ENCODE assay signal across 1 cellular context in the genomic region with DNA sequence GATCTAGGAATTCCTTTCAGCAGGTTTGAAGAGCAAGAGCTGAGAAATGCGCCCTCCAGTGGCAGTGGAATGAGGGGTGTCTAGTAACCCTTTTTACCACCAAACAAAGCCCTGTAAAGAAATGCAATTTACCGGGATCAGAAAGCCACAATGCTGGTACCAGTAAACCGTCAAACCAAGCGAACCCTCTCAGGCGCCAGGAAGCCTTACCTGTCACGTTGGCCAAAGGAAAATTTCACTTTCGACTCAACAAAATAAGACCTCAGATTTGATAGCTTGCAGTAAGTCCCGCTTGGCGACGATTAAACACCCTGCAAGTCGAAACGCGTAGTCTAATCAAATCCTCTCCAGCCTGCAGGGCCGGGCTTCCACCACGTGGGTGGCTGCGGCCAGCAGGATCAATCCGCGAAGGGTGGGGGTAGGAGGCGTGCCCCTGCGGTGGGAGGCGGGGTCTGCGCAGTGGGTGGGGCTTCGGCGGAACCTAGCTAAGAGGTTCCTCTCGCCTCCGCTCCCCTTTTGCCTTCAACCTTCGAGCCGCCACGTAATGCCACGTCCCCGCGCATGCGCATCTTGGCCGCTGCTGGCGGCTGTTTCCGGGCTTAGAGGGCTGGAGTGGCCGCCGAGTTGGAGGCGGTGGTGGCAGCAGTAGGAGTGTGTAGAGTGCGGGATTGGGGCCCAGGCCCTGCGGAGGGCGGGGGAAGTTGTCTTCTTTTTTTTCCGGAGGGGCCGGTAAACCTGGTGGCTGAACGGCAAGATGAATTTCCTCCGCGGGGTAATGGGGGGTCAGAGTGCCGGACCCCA.
TF ChIP-seq lines count a peak whose summit lies in the region.

A gene with protein sequence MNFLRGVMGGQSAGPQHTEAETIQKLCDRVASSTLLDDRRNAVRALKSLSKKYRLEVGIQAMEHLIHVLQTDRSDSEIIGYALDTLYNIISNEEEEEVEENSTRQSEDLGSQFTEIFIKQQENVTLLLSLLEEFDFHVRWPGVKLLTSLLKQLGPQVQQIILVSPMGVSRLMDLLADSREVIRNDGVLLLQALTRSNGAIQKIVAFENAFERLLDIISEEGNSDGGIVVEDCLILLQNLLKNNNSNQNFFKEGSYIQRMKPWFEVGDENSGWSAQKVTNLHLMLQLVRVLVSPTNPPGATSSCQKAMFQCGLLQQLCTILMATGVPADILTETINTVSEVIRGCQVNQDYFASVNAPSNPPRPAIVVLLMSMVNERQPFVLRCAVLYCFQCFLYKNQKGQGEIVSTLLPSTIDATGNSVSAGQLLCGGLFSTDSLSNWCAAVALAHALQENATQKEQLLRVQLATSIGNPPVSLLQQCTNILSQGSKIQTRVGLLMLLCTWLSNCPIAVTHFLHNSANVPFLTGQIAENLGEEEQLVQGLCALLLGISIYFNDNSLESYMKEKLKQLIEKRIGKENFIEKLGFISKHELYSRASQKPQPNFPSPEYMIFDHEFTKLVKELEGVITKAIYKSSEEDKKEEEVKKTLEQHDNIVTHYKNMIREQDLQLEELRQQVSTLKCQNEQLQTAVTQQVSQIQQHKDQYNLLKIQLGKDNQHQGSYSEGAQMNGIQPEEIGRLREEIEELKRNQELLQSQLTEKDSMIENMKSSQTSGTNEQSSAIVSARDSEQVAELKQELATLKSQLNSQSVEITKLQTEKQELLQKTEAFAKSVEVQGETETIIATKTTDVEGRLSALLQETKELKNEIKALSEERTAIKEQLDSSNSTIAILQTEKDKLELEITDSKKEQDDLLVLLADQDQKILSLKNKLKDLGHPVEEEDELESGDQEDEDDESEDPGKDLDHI (plus strand): TSS at position 512 of the 801 bp plus-strand sequence. CDS start 243 bp downstream, at position 755.

TF ChIP-seq in HepG2, 621 proteins besides CTCF, POLR2A, EP300 and RAD21 (continued from another document and continues in another):
- TF ChIP-seq, protein P1, sequence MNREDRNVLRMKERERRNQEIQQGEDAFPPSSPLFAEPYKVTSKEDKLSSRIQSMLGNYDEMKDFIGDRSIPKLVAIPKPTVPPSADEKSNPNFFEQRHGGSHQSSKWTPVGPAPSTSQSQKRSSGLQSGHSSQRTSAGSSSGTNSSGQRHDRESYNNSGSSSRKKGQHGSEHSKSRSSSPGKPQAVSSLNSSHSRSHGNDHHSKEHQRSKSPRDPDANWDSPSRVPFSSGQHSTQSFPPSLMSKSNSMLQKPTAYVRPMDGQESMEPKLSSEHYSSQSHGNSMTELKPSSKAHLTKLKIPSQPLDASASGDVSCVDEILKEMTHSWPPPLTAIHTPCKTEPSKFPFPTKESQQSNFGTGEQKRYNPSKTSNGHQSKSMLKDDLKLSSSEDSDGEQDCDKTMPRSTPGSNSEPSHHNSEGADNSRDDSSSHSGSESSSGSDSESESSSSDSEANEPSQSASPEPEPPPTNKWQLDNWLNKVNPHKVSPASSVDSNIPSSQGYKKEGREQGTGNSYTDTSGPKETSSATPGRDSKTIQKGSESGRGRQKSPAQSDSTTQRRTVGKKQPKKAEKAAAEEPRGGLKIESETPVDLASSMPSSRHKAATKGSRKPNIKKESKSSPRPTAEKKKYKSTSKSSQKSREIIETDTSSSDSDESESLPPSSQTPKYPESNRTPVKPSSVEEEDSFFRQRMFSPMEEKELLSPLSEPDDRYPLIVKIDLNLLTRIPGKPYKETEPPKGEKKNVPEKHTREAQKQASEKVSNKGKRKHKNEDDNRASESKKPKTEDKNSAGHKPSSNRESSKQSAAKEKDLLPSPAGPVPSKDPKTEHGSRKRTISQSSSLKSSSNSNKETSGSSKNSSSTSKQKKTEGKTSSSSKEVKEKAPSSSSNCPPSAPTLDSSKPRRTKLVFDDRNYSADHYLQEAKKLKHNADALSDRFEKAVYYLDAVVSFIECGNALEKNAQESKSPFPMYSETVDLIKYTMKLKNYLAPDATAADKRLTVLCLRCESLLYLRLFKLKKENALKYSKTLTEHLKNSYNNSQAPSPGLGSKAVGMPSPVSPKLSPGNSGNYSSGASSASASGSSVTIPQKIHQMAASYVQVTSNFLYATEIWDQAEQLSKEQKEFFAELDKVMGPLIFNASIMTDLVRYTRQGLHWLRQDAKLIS (CRISPR knock-in tag; IDR thresholded peaks at IDR 0.05): 0 out of 2 replicates have a peak, but pooled peaks have one; percentile 8
- TF ChIP-seq, protein P2, sequence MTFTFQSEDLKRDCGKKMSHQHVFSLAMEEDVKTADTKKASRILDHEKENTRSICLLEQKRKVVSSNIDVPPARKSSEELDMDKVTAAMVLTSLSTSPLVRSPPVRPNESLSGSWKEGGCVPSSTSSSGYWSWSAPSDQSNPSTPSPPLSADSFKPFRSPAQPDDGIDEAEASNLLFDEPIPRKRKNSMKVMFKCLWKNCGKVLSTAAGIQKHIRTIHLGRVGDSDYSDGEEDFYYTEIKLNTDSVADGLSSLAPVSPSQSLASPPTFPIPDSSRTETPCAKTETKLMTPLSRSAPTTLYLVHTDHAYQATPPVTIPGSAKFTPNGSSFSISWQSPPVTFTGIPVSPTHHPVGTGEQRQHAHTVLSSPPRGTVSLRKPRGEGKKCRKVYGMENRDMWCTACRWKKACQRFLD (CRISPR knock-in tag; IDR thresholded peaks at IDR 0.05; ENCODE audit: borderline replicate concordance): peak; percentile 59; the same call in 1 of the 2 replicates
- TF ChIP-seq ZNF121 (CRISPR knock-in tag; IDR thresholded peaks at IDR 0.05) (no peak), TP53 (CRISPR knock-in tag; conservative IDR thresholded peaks at IDR 0.05) (no peak), NFYC (CRISPR knock-in tag; IDR thresholded peaks at IDR 0.05) (peak; percentile 56), SOX6 (IDR thresholded peaks at IDR 0.05) (no peak), SOX6 (CRISPR knock-in tag; IDR thresholded peaks at IDR 0.05) (peak; percentile 47), ERF (CRISPR knock-in tag; IDR thresholded peaks at IDR 0.05) (peak; percentile 73), ZNF674 (CRISPR knock-in tag; IDR thresholded peaks at IDR 0.05; ENCODE audit: low read depth) (0 out of 2 replicates have a peak, but pooled peaks have one; percentile 13), ZNF761 (CRISPR knock-in tag; conservative IDR thresholded peaks at IDR 0.05) (peak; percentile 88; the same call in 1 of the 2 replicates), YEATS4 (CRISPR knock-in tag; IDR thresholded peaks at IDR 0.05; ENCODE audit: borderline replicate concordance) (peak; percentile 96; the same call in 1 of the 2 replicates), NFRKB (IDR thresholded peaks at IDR 0.05) (no peak; the same call in 1 of the 2 replicates), ASH2L (IDR thresholded peaks at IDR 0.05; ENCODE audit: insufficient read length, low read depth, low read length) (peak; percentile 76), ZNF138 (CRISPR knock-in tag; IDR thresholded peaks at IDR 0.05; ENCODE audit: low read depth) (0 out of 2 replicates have a peak, but pooled peaks have one; percentile 22), MIER2 (CRISPR knock-in tag; IDR thresholded peaks at IDR 0.05) (no peak), SALL1 (CRISPR knock-in tag; IDR thresholded peaks at IDR 0.05) (peak; percentile 81; the same call in 1 of the 2 replicates), ZNF260 (CRISPR knock-in tag; IDR thresholded peaks at IDR 0.05; ENCODE audit: borderline replicate concordance, low read depth) (no peak), HDAC2 (CRISPR knock-in tag; IDR thresholded peaks at IDR 0.05) (peak; percentile 59; the same call in 1 of the 2 replicates), ZNF136 (CRISPR knock-in tag; IDR thresholded peaks at IDR 0.05; ENCODE audit: low read depth) (0 out of 2 replicates have a peak, but pooled peaks have one; percentile 31), RORA (CRISPR knock-in tag; IDR thresholded peaks at IDR 0.05) (no peak), ZSCAN22 (CRISPR knock-in tag; IDR thresholded peaks at IDR 0.05) (0 out of 2 replicates have a peak, but pooled peaks have one; percentile 17), DMAP1 (CRISPR knock-in tag; IDR thresholded peaks at IDR 0.05) (peak; percentile 98), ZSCAN21 (CRISPR knock-in tag; IDR thresholded peaks at IDR 0.05; ENCODE audit: borderline replicate concordance) (peak; percentile 65), ZBTB20 (CRISPR knock-in tag; IDR thresholded peaks at IDR 0.05; ENCODE audit: borderline replicate concordance, low read depth) (peak; percentile 41; the same call in 1 of the 2 replicates), CENPT (CRISPR knock-in tag; IDR thresholded peaks at IDR 0.05; ENCODE audit: low read depth) (0 out of 2 replicates have a peak, but pooled peaks have one; percentile 14)
- TF ChIP-seq, protein P3, sequence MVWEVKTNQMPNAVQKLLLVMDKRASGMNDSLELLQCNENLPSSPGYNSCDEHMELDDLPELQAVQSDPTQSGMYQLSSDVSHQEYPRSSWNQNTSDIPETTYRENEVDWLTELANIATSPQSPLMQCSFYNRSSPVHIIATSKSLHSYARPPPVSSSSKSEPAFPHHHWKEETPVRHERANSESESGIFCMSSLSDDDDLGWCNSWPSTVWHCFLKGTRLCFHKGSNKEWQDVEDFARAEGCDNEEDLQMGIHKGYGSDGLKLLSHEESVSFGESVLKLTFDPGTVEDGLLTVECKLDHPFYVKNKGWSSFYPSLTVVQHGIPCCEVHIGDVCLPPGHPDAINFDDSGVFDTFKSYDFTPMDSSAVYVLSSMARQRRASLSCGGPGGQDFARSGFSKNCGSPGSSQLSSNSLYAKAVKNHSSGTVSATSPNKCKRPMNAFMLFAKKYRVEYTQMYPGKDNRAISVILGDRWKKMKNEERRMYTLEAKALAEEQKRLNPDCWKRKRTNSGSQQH (CRISPR knock-in tag; IDR thresholded peaks at IDR 0.05; ENCODE audit: low read depth): peak; percentile 85
- TF ChIP-seq, protein P4, sequence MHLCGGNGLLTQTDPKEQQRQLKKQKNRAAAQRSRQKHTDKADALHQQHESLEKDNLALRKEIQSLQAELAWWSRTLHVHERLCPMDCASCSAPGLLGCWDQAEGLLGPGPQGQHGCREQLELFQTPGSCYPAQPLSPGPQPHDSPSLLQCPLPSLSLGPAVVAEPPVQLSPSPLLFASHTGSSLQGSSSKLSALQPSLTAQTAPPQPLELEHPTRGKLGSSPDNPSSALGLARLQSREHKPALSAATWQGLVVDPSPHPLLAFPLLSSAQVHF (CRISPR knock-in tag; IDR thresholded peaks at IDR 0.05): no peak; the same call in 1 of the 2 replicates
- TF ChIP-seq, protein P5, sequence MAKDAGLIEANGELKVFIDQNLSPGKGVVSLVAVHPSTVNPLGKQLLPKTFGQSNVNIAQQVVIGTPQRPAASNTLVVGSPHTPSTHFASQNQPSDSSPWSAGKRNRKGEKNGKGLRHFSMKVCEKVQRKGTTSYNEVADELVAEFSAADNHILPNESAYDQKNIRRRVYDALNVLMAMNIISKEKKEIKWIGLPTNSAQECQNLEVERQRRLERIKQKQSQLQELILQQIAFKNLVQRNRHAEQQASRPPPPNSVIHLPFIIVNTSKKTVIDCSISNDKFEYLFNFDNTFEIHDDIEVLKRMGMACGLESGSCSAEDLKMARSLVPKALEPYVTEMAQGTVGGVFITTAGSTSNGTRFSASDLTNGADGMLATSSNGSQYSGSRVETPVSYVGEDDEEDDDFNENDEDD (CRISPR knock-in tag; IDR thresholded peaks at IDR 0.05; ENCODE audit: borderline replicate concordance): peak; percentile 64; the same call in 1 of the 2 replicates
- TF ChIP-seq, protein P6, sequence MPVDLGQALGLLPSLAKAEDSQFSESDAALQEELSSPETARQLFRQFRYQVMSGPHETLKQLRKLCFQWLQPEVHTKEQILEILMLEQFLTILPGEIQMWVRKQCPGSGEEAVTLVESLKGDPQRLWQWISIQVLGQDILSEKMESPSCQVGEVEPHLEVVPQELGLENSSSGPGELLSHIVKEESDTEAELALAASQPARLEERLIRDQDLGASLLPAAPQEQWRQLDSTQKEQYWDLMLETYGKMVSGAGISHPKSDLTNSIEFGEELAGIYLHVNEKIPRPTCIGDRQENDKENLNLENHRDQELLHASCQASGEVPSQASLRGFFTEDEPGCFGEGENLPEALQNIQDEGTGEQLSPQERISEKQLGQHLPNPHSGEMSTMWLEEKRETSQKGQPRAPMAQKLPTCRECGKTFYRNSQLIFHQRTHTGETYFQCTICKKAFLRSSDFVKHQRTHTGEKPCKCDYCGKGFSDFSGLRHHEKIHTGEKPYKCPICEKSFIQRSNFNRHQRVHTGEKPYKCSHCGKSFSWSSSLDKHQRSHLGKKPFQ (CRISPR knock-in tag; IDR thresholded peaks at IDR 0.05; ENCODE audit: insufficient replicate concordance): peak; percentile 84
- TF ChIP-seq, protein P7, sequence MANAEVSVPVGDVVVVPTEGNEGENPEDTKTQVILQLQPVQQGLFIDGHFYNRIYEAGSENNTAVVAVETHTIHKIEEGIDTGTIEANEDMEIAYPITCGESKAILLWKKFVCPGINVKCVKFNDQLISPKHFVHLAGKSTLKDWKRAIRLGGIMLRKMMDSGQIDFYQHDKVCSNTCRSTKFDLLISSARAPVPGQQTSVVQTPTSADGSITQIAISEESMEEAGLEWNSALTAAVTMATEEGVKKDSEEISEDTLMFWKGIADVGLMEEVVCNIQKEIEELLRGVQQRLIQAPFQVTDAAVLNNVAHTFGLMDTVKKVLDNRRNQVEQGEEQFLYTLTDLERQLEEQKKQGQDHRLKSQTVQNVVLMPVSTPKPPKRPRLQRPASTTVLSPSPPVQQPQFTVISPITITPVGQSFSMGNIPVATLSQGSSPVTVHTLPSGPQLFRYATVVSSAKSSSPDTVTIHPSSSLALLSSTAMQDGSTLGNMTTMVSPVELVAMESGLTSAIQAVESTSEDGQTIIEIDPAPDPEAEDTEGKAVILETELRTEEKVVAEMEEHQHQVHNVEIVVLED (CRISPR knock-in tag; IDR thresholded peaks at IDR 0.05; ENCODE audit: borderline replicate concordance): peak; percentile 77; the same call in 1 of the 2 replicates
- TF ChIP-seq, protein P8, sequence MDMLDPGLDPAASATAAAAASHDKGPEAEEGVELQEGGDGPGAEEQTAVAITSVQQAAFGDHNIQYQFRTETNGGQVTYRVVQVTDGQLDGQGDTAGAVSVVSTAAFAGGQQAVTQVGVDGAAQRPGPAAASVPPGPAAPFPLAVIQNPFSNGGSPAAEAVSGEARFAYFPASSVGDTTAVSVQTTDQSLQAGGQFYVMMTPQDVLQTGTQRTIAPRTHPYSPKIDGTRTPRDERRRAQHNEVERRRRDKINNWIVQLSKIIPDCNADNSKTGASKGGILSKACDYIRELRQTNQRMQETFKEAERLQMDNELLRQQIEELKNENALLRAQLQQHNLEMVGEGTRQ (IDR thresholded peaks at IDR 0.05; ENCODE audit: low read depth, low read length): peak; percentile 73
- TF ChIP-seq, protein P8 (CRISPR knock-in tag; IDR thresholded peaks at IDR 0.05; ENCODE audit: borderline replicate concordance): peak; percentile 88; the same call in 1 of the 2 replicates
- TF ChIP-seq, protein P9, sequence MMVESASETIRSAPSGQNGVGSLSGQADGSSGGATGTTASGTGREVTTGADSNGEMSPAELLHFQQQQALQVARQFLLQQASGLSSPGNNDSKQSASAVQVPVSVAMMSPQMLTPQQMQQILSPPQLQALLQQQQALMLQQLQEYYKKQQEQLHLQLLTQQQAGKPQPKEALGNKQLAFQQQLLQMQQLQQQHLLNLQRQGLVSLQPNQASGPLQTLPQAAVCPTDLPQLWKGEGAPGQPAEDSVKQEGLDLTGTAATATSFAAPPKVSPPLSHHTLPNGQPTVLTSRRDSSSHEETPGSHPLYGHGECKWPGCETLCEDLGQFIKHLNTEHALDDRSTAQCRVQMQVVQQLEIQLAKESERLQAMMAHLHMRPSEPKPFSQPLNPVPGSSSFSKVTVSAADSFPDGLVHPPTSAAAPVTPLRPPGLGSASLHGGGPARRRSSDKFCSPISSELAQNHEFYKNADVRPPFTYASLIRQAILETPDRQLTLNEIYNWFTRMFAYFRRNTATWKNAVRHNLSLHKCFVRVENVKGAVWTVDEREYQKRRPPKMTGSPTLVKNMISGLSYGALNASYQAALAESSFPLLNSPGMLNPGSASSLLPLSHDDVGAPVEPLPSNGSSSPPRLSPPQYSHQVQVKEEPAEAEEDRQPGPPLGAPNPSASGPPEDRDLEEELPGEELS (CRISPR knock-in tag; IDR thresholded peaks at IDR 0.05): no peak
